ENCODE assay signal across 8 cellular contexts in the genomic region with DNA sequence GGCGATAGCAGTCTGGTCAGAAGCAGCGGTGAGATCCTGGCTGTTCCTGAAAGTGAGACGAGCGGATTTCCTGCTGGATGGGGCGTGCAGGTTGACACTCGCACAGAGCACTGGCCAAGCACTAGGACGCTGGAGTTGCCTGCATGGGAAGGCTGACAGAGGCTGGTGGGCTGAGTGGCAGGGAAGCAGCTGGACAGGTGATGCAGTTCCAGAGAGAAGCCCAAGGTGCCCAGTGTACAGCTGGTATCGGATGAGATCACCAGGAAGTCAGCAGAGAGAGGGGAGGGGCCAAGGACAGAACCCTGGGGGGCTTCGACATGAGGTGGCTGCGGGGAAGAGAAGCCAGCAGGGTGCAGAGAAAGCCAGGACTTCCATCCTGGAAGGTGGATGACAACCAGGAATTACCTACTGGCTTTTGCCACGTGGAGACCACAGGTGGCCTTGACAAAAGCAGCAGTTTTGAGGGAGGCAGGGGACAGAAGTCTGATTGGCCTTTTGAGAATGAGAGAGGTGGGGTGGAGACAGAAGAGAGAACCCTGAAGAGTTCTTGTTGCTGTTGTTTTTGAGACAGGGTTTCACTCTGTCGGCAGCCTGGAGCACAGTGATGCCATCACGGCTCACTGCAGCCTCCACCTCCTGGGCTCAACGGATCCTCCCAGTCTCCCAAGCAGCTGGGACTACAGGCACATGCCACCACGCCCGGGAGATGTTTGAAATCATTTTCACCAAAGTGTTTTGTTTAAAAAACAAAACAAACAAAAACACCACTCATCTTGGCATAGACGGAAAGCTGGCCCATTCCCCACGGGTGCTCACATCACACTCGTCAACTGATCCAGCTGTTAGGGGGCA. TPM values are rescaled to one million over a fixed set of nuclear protein-coding genes. Genes with fewer than 3 reads are reported as not detected.
A peak's percentile ranks its signal among the peaks of the same experiment; 100 is the strongest.
DNase-seq lines count a peak whose midpoint lies in the region; ATAC-seq and TF ChIP-seq lines count a peak whose summit lies in the region.

No MANE protein-coding gene starts in this region.

- peak; percentile 43 for DNase-seq in H7
- DNase-seq in RWPE2 (ENCODE audit: low spot score), result peak; percentile 64
- peak; percentile 73 for DNase-seq in globus pallidus (ENCODE audit: low spot score)
- no peak for DNase-seq in activated CD4-positive, alpha-beta T cell treated with anti-CD3 and anti-CD28 coated beads, Interleukin-2, amount 10 ng/mL, durations not matched to agents 7 days and 5 days
- DNase-seq in SW480 (ENCODE audit: low spot score), result no peak

- peaks cover 6% of the 10 kb centered on the region for H3K27me3 Mint-ChIP-seq in activated CD4-positive, alpha-beta T cell treated with anti-CD3 and anti-CD28 coated beads, Interleukin-2, amount 10 ng/mL, durations not matched to agents 7 days and 5 days

- H3K36me3 ChIP-seq in H7 (replicated peaks; ENCODE audit: control insufficient read depth, insufficient read depth, low read length) (no peaks in the 10 kb centered on the region; the same call in 1 of the 2 replicates), RWPE2 (ENCODE audit: low read depth) (peaks cover 5% of the 10 kb centered on the region; the same call in 1 of the 2 replicates), skeletal muscle satellite cell (ENCODE audit: insufficient read depth, low read length) (no peaks in the 10 kb centered on the region)

- TF ChIP-seq CTCF in RWPE2 (IDR thresholded peaks at IDR 0.05; ENCODE audit: poor library complexity, severe bottlenecking), result no peak

- H3K9me3 ChIP-seq in RWPE2 (ENCODE audit: severe bottlenecking), result no peaks in the 10 kb centered on the region
- H3K9me3 ChIP-seq in skeletal muscle satellite cell (replicated peaks; ENCODE audit: low read length), result no peaks in the 10 kb centered on the region

- H3K4me1 ChIP-seq in RWPE2 (ENCODE audit: insufficient read depth, poor library complexity, severe bottlenecking) (peaks cover 28% of the 10 kb centered on the region), skeletal muscle satellite cell (ENCODE audit: control insufficient read depth, insufficient read depth, low read length) (peaks cover 35% of the 10 kb centered on the region)

- ATAC-seq in RWPE2 (ENCODE audit: low read depth), result peak; percentile 53; the same call in 2 of the 3 replicates
- ATAC-seq in GM18498 (IDR thresholded peaks at IDR 0.05; ENCODE audit: unreplicated experiment), result no peak
- ATAC-seq in HG03196 (IDR thresholded peaks at IDR 0.05; ENCODE audit: unreplicated experiment), result no peak

- no peak overlapping the region for H3K4me3 Mint-ChIP-seq in activated CD4-positive, alpha-beta T cell treated with anti-CD3 and anti-CD28 coated beads, Interleukin-2, amount 10 ng/mL, durations not matched to agents 7 days and 5 days

- H3K4me1 Mint-ChIP-seq in activated CD4-positive, alpha-beta T cell treated with anti-CD3 and anti-CD28 coated beads, Interleukin-2, amount 10 ng/mL, durations not matched to agents 7 days and 5 days, result no peaks in the 10 kb centered on the region

- H3K27ac Mint-ChIP-seq in activated CD4-positive, alpha-beta T cell treated with anti-CD3 and anti-CD28 coated beads, Interleukin-2, amount 10 ng/mL, durations not matched to agents 7 days and 5 days, result no peak overlapping the region

- no peaks in the 10 kb centered on the region for H3K9me3 Mint-ChIP-seq in activated CD4-positive, alpha-beta T cell treated with anti-CD3 and anti-CD28 coated beads, Interleukin-2, amount 10 ng/mL, durations not matched to agents 7 days and 5 days

- H3K27me3 ChIP-seq in H7 (ENCODE audit: control insufficient read depth, insufficient read depth, low read length) (no peaks in the 10 kb centered on the region), RWPE2 (ENCODE audit: insufficient read depth, poor library complexity, severe bottlenecking) (no peaks in the 10 kb centered on the region), skeletal muscle satellite cell (ENCODE audit: control insufficient read depth, insufficient read depth, low read length) (no peaks in the 10 kb centered on the region)

- peak overlapping the region; percentile 27 for H3K9ac ChIP-seq in skeletal muscle satellite cell (ENCODE audit: low read depth, low read length)

- CTCF ChIA-PET in activated CD4-positive, alpha-beta T cell treated with anti-CD3 and anti-CD28 coated beads, Interleukin-2, amount 10 ng/mL, durations not matched to agents 7 days and 5 days (lab: Charles Lee), result no interaction called here

- H3K4me3 ChIP-seq in H7 (ENCODE audit: insufficient read depth, low read depth, low read length) (no peak overlapping the region), RWPE2 (ENCODE audit: severe bottlenecking) (no peak overlapping the region), skeletal muscle satellite cell (ENCODE audit: low read length) (peak overlapping the region; percentile 23)

- peak overlapping the region; percentile 2 for H3K27ac ChIP-seq in RWPE2 (ENCODE audit: poor library complexity, severe bottlenecking)

- peak overlapping the region; percentile 70 for H3K4me2 ChIP-seq in skeletal muscle satellite cell (ENCODE audit: low read length)

- H3K36me3 Mint-ChIP-seq in activated CD4-positive, alpha-beta T cell treated with anti-CD3 and anti-CD28 coated beads, Interleukin-2, amount 10 ng/mL, durations not matched to agents 7 days and 5 days (ENCODE audit: low read depth), result no peaks in the 10 kb centered on the region

- POLR2A ChIA-PET in activated CD4-positive, alpha-beta T cell treated with anti-CD3 and anti-CD28 coated beads, Interleukin-2, amount 10 ng/mL, durations not matched to agents 7 days and 5 days (lab: Charles Lee), result no interaction called here

RNA-seq across cellular contexts. Expression of gene CDC42BPB, which starts 35.3 kb away (rescaled TPM):
- total RNA-seq in H7 (2014; rRNA removed; shearing (Covaris generic)), result 56.1 and 59.8 TPM in 2 replicates
- total RNA-seq in skeletal muscle satellite cell (2012; rRNA removed), result 76.8 and 85.8 TPM in 2 replicates
- total RNA-seq in activated CD4-positive, alpha-beta T cell treated with anti-CD3 and anti-CD28 coated beads, Interleukin-2, amount 10 ng/mL, durations not matched to agents 7 days and 5 days, result 1 to 10 TPM in 1 of 2 experiments, under 1 TPM in 1; 0.81 to 1.1 TPM

Comparison
In these comparisons a context has a peak if more than half of its experiments do, and no peak if none do; other contexts are left out.
1. DNase-seq: peak in H7 (single experiment), RWPE2 (single experiment) and globus pallidus (single experiment); none in activated CD4-positive, alpha-beta T cell treated with anti-CD3 and anti-CD28 coated beads, Interleukin-2, amount 10 ng/mL, durations not matched to agents 7 days and 5 days (single experiment) and SW480 (single experiment).
2. RNA of gene CDC42BPB, which starts 35.3 kb away (total RNA-seq): 56.1 to 59.8 TPM in H7; 0.81 to 1.1 TPM in activated CD4-positive, alpha-beta T cell treated with anti-CD3 and anti-CD28 coated beads, Interleukin-2, amount 10 ng/mL, durations not matched to agents 7 days and 5 days; every median in the first group is over 10 times any median in the second.